ENCODE assay signal across 8 cellular contexts in the genomic region with DNA sequence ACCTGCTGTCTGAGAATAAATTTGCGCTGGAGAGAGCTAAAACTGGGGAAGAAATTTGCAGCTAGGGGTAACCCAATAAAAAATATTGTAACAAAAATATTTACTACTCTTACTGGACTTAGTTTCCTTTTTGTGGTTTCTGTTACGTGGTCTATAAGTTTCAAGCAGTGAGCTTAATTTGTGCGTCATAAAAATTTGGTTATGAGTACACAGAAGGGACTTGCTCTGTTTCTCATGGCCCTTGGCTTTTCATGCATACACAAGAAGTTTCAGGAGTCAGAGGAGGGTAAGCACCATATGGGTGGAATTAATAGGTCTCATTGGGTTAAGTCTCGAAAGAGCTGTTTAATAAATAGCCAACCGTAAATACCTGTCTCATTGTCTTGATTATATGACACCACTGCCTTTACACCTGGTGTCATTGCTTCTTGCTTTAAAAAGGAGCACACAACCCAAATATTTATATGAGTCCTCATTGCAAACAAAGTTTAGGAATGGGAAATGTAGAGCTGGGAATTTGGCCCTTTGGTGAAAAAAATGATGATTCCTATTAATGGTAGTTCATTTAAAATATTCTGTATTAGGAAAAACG. TPM values are rescaled to one million over a fixed set of nuclear protein-coding genes. Genes with fewer than 3 reads are reported as not detected.
DNase-seq lines count a peak whose midpoint lies in the region; ATAC-seq, FAIRE-seq and TF ChIP-seq lines count a peak whose summit lies in the region.

No MANE protein-coding gene starts in this region.

- no peak overlapping the region for H2BK12ac ChIP-seq in neuronal stem cell (ENCODE audit: low read length)

- H3K27ac ChIP-seq in dorsolateral prefrontal cortex (peak overlapping the region in 21 of 59 donors; percentile 1 to 93 (median 85)), neuronal stem cell (replicated peaks; ENCODE audit: low read length) (no peak overlapping the region)

- H2BK15ac ChIP-seq in neuronal stem cell (ENCODE audit: low read length): no peak overlapping the region

- intact Hi-C loops in dorsolateral prefrontal cortex (cut with DNase I): no loop called here

- H2BK5ac ChIP-seq in neuronal stem cell (ENCODE audit: low read length): no peak overlapping the region

- no peak overlapping the region for H3K4ac ChIP-seq in neuronal stem cell (ENCODE audit: low read length)

- peaks cover 6 to 11% of the 10 kb centered on the region in 2 donors for H3K4me1 ChIP-seq in neuronal stem cell (ENCODE audit: control insufficient read depth in 2 of 2, insufficient read depth in 1 of 2, low read depth in 1 of 2, low read length in 2 of 2)

- TF ChIP-seq CTCF in LNCaP clone FGC (IDR thresholded peaks at IDR 0.05; ENCODE audit: control insufficient read depth, extremely low read depth, insufficient read depth): no peak
- no peak for TF ChIP-seq CTCF in dorsolateral prefrontal cortex (IDR thresholded peaks at IDR 0.05 in 54 of 56, conservative IDR thresholded peaks at IDR 0.05 in 2 of 56; ENCODE audit: low read depth in 1 of 56, partially characterized antibody in 56 of 56)

- peaks cover 1 to 2% of the 10 kb centered on the region in 2 donors for H3K9me3 ChIP-seq in neuronal stem cell (replicated peaks in 1 of 2; ENCODE audit: control insufficient read depth in 2 of 2, insufficient read depth in 1 of 2, low read depth in 1 of 2, low read length in 2 of 2)

- no peak overlapping the region for H4K8ac ChIP-seq in neuronal stem cell (ENCODE audit: low read depth, low read length)

- peaks cover 8% of the 10 kb centered on the region for H3K79me1 ChIP-seq in neuronal stem cell (ENCODE audit: low read depth, low read length)

- H3K36me3 ChIP-seq in neuronal stem cell (replicated peaks in 1 of 2; ENCODE audit: control insufficient read depth in 2 of 2, insufficient read depth in 2 of 2, low read length in 2 of 2): peaks cover 0 to 4% of the 10 kb centered on the region in 2 donors

- no peak overlapping the region for H4K91ac ChIP-seq in neuronal stem cell (ENCODE audit: low read depth, low read length, poor library complexity)

- no peak overlapping the region for H3K9ac ChIP-seq in neuronal stem cell (ENCODE audit: low read depth, low read length, poor library complexity)

- H3K23ac ChIP-seq in neuronal stem cell (ENCODE audit: low read depth, low read length, poor library complexity): no peak overlapping the region

- H3K4me2 ChIP-seq in neuronal stem cell (ENCODE audit: insufficient read depth, low read length, poor library complexity, severe bottlenecking): peak overlapping the region; percentile 93

- FAIRE-seq in GM18507 (lab: Jason Lieb, UNC): peak; percentile 94

- no peak overlapping the region for H2AK5ac ChIP-seq in neuronal stem cell (ENCODE audit: low read depth, low read length)

- H3K27me3 ChIP-seq in dorsolateral prefrontal cortex (no peaks in the 10 kb centered on the region), neuronal stem cell (ENCODE audit: control insufficient read depth in 3 of 3, insufficient read depth in 3 of 3, low read depth in 1 of 3, low read length in 3 of 3) (no peaks in the 10 kb centered on the region)

- DNase-seq in GM18507 (ENCODE audit: extremely low spot score, insufficient read length, low read depth) (peak; percentile 47), LNCaP clone FGC (ENCODE audit: low read depth) (no peak), dorsolateral prefrontal cortex (no peak), neuronal stem cell (ENCODE audit: low spot score) (no peak), midbrain (lab: John Stamatoyannopoulos, UW) (no peak), NK-92 (lab: John Stamatoyannopoulos, UW; ENCODE audit: unreplicated experiment) (no peak), NCI-H146 (lab: John Stamatoyannopoulos, UW) (no peak)

- H2AFZ ChIP-seq in neuronal stem cell (ENCODE audit: low read length): no peak overlapping the region

- no peak overlapping the region for H3K14ac ChIP-seq in neuronal stem cell (ENCODE audit: low read length)

- ATAC-seq in GM21786 (IDR thresholded peaks at IDR 0.05; ENCODE audit: unreplicated experiment): peak; percentile 81

- H3K4me3 ChIP-seq in LNCaP clone FGC (ENCODE audit: low read depth, low read length) (peak overlapping the region; percentile 80; the same call in 1 of the 2 replicates), dorsolateral prefrontal cortex (peak overlapping the region in 56 of 59 donors; percentile 15 to 90 (median 77)), neuronal stem cell (ENCODE audit: low read length in 2 of 2) (peak overlapping the region in 1 of 2 donors; percentile 98)

- no peak overlapping the region for H2BK120ac ChIP-seq in neuronal stem cell (ENCODE audit: low read depth, low read length)

- no peak overlapping the region for H3K18ac ChIP-seq in neuronal stem cell (ENCODE audit: low read length)

- no CpG with 5 or more reads among the region's 6 CpGs for WGBS in neuronal stem cell (ENCODE audit: extremely low coverage in 2 of 2, insufficient read length in 2 of 2, insufficient replicate concordance in 1 of 2), 2 donors

RNA-seq across cellular contexts. Expression of a gene that starts 1.9 kb away (rescaled TPM):
- 10 to 100 TPM; 39.9 to 77.7 (median 54.2) TPM for total RNA-seq in dorsolateral prefrontal cortex
- 30.5 TPM for polyA plus RNA-seq in neuronal stem cell (2013, experiment 1 of 2)
- polyA plus RNA-seq in neuronal stem cell (2013, experiment 2 of 2): 33.1 TPM
